ENCODE assay signal across 7 cellular contexts in the genomic region with DNA sequence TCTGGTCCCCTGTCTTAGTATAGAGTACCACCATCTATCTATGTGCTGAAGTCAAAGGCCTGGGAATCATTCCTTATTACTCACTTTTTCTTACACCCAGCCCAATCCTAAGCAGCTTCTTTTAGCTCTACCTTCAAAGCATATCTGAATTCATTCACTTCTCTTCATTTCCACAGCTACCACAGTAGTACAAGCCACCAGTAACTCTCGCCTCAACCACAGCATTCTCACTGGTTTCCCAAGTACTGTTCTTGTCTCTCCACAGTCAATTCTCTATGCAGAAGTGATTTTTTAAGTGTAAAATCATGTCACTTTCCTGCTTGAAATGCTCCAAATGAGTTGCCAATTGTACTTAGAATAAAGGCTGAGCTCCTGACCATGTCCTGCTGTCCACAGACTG.
"Had no signal": no experiment of that assay in that cellular context is flagged by ENCODE, and none has a peak within 500 bp of the region (broad histone marks: within the 10 kb centered on the region; RNA-seq: fewer than 3 reads in every experiment).

No MANE protein-coding gene starts in this region.

- H3K4me3 Mint-ChIP-seq: IgD-negative memory B cell had no signal

- H3K4me3 ChIP-seq: K562 had no signal

- H3K27me3 Mint-ChIP-seq: IgD-negative memory B cell had no signal

- H3K27ac ChIP-seq: HL-60 had no signal

- DNase-seq: IMR-90, KBM-7, KG1 had no signal

- H3K4me1 Mint-ChIP-seq: IgD-negative memory B cell had no signal

- ATAC-seq: HepG2, K562 had no signal

- H3K27ac Mint-ChIP-seq: IgD-negative memory B cell had no signal

- H3K36me3 Mint-ChIP-seq: IgD-negative memory B cell had no signal
